ENCODE assay signal across 8 cellular contexts in genomic region chr4:173334891-173335754, GRCh38. TPM values are rescaled to one million over a fixed set of nuclear protein-coding genes. Genes with fewer than 3 reads are reported as not detected.
DNase-seq lines count a peak whose midpoint lies in the region; ATAC-seq and TF ChIP-seq lines count a peak whose summit lies in the region.

No MANE protein-coding gene starts in this region.

- in situ Hi-C loops in HAP-1 (cut with MboI; ENCODE audit: low sequenced_read_pairs) = loop anchor here (5.0 kb wide), 1 partner anchor 37 kb away; the partner anchor contains the start of gene SAP30

- H3K36me3 ChIP-seq in HAP-1 (replicated peaks) = peaks cover 36% of the 10 kb centered on the region
- H3K36me3 ChIP-seq in Peyer's patch = peaks cover 0 to 9% (median 0%) of the 10 kb centered on the region in 3 donors
- peaks cover 24% of the 10 kb centered on the region for H3K36me3 ChIP-seq in right atrium auricular region
- peaks cover 0 to 28% of the 10 kb centered on the region in 2 donors for H3K36me3 ChIP-seq in psoas muscle (ENCODE audit: insufficient read depth in 1 of 2, low read depth in 1 of 2)

- H3K4me3 ChIP-seq in HAP-1 (peak overlapping the region; percentile 88), Peyer's patch (peak overlapping the region; percentile 68 to 98 (median 86)), right atrium auricular region (peak overlapping the region; percentile 92 to 94), psoas muscle (peak overlapping the region; percentile 92)

- WGBS in psoas muscle, 3 donors = 3 to 4% (median 3%) methylated on average over 46 to 52 of the region's 52 CpGs

- H3K27ac ChIP-seq in Peyer's patch = peak overlapping the region; percentile 94 to 99 (median 98)
- H3K27ac ChIP-seq in right atrium auricular region = peak overlapping the region; percentile 72 to 100
- H3K27ac ChIP-seq in psoas muscle = peak overlapping the region; percentile 58

- peak in 1 of 2 donors; percentile 41 for TF ChIP-seq POLR2A in Peyer's patch (IDR thresholded peaks at IDR 0.05)

- H3K27me3 ChIP-seq in HAP-1 (ENCODE audit: low read depth) = no peaks in the 10 kb centered on the region
- H3K27me3 ChIP-seq in Peyer's patch = no peaks in the 10 kb centered on the region
- no peaks in the 10 kb centered on the region for H3K27me3 ChIP-seq in right atrium auricular region
- H3K27me3 ChIP-seq in psoas muscle (ENCODE audit: insufficient read depth in 3 of 3, low read length in 2 of 3) = no peaks in the 10 kb centered on the region

- H3K9me3 ChIP-seq in HAP-1 (no peaks in the 10 kb centered on the region), Peyer's patch (no peaks in the 10 kb centered on the region), right atrium auricular region (no peaks in the 10 kb centered on the region), psoas muscle (no peaks in the 10 kb centered on the region)

- H3K4me1 ChIP-seq in HAP-1 (peaks cover 25% of the 10 kb centered on the region), Peyer's patch (peaks cover 0 to 22% (median 0%) of the 10 kb centered on the region in 4 donors), right atrium auricular region (peaks cover 0 to 18% of the 10 kb centered on the region in 2 donors), psoas muscle (peaks cover 12% of the 10 kb centered on the region)

- peak; percentile 4 to 38 for DNase-seq in activated CD4-positive, alpha-beta T cell treated with anti-CD3 and anti-CD28 coated beads for 24 hours (ENCODE audit: low read depth in 2 of 2)
- no peak for DNase-seq in activated CD4-positive, alpha-beta T cell treated with anti-CD3 and anti-CD28 coated beads, Interleukin-2, amount 50 U/mL, for 4 hours
- peak; percentile 92 to 95 for DNase-seq in HAP-1 (ENCODE audit: low spot score in 2 of 2)
- peak; percentile 94 for DNase-seq in LHCN-M2 (ENCODE audit: low read depth)
- DNase-seq in Peyer's patch = peak; percentile 43 to 83 (median 74)
- peak; percentile 28 for DNase-seq in amniotic stem cell (lab: John Stamatoyannopoulos, UW)
- peak; percentile 68 for DNase-seq in right atrium auricular region (ENCODE audit: low spot score)
- DNase-seq in psoas muscle = peak; percentile 51 to 59

- peak; percentile 18 to 51 (median 36) for ATAC-seq in psoas muscle

- TF ChIP-seq CTCF in Peyer's patch (IDR thresholded peaks at IDR 0.05) (no peak), right atrium auricular region (IDR thresholded peaks at IDR 0.05) (no peak), psoas muscle (IDR thresholded peaks at IDR 0.05) (no peak)

- intact Hi-C loops in psoas muscle (cut with DNase I) = loop anchor here (1.0 to 2.0 kb wide), 2 partner anchors 35 to 36 kb away; partner anchors contain the start of gene SAP30 (in 2 of the 2)

RNA-seq across cellular contexts. Expression of gene HMGB2, which starts 1.0 kb away (rescaled TPM):
- total RNA-seq in LHCN-M2 (2014; rRNA removed) (167 and 213 TPM in 2 replicates), Peyer's patch (100 to 1,000 TPM in 1 of 4 donors, 10 to 100 TPM in 3; 30.4 to 112 (median 34.6) TPM), right atrium auricular region (10 to 100 TPM; 34.4 to 41.7 TPM), psoas muscle (10 to 100 TPM; 14.9 to 27.2 (median 19.6) TPM)
- polyA plus RNA-seq in LHCN-M2 (2012) = 124 TPM
- polyA plus RNA-seq in psoas muscle = 10 to 100 TPM; 12.3 to 30.2 (median 27.4) TPM

RNA-seq across cellular contexts. Expression of gene SAP30, which starts 35.6 kb away (rescaled TPM):
- 42.7 and 58.7 TPM in 2 replicates for total RNA-seq in LHCN-M2 (2014; rRNA removed)
- polyA plus RNA-seq in LHCN-M2 (2012) = 29.5 TPM
- 10 to 100 TPM in 3 of 4 donors, 1 to 10 TPM in 1; 8.1 to 18.4 (median 16.0) TPM for total RNA-seq in Peyer's patch
- 10 to 100 TPM; 25.4 to 27.3 TPM for total RNA-seq in right atrium auricular region
- 1 to 10 TPM; 3.5 to 8.4 (median 6.4) TPM for total RNA-seq in psoas muscle
- 10 to 100 TPM in 1 of 3 donors, 1 to 10 TPM in 2; 5.2 to 10.7 (median 7.7) TPM for polyA plus RNA-seq in psoas muscle

Comparison
In these comparisons a context has a peak if more than half of its experiments do, and no peak if none do; other contexts are left out.
1. DNase-seq: peak in activated CD4-positive, alpha-beta T cell treated with anti-CD3 and anti-CD28 coated beads for 24 hours (2 of 2), HAP-1 (2 of 2), LHCN-M2 (single experiment), Peyer's patch (3 of 3), amniotic stem cell (single experiment), right atrium auricular region (single experiment) and psoas muscle (2 of 2); none in activated CD4-positive, alpha-beta T cell treated with anti-CD3 and anti-CD28 coated beads, Interleukin-2, amount 50 U/mL, for 4 hours (0 of 2).
2. Peak in every context shown above with its lines, with median percentiles within 50 percentile points of each other: H3K4me3 ChIP-seq and H3K27ac ChIP-seq.